19 cellular contexts compared by ENCODE assay signal in the genomic region with DNA sequence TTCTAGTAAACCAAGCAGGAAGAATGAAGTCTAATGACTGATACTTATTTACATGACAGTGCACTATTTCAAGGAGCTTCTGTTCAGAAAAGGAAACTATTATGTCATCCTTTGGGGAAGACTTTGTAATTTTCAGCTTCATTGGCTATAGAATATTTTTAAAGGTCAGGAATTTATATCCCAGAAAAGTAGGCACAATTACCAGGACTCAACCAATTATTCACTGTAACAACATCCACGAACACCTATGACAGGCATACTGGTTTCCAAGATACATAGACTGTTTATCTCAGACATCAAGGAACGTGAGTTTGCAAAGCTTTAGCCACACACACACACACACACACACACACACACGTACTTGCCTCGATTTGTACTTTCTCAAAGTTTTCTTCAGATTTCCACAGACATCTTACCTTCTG. TPM values are rescaled to one million over a fixed set of nuclear protein-coding genes. Genes with fewer than 3 reads are reported as not detected.
"Had no signal": no experiment of that assay in that cellular context is flagged by ENCODE, and none has a peak within 500 bp of the region (broad histone marks: within the 10 kb centered on the region; RNA-seq: fewer than 3 reads in every experiment).

No MANE protein-coding gene starts in this region.

- H3K4me3 Mint-ChIP-seq: activated CD4-positive, alpha-beta memory T cell treated with anti-CD3 and anti-CD28 coated beads for 36 hours; activated naive CD8-positive, alpha-beta T cell treated with anti-CD3 and anti-CD28 coated beads, Interleukin-2, amount 10 ng/mL, durations not matched to agents 7 days and 5 days; endodermal cell; naive thymus-derived CD4-positive, alpha-beta T cell; T-helper 2 cell treated with Interferon-gamma antibody and Interleukin-4, amounts not matched to agents 5 μg/mL and 100 μg/mL, for 36 hours had no signal

- ATAC-seq: esophagus mucosa; naive thymus-derived CD4-positive, alpha-beta T cell had no signal

- DNase-seq: activated CD4-positive, alpha-beta memory T cell treated with anti-CD3 and anti-CD28 coated beads for 36 hours; activated naive CD8-positive, alpha-beta T cell treated with anti-CD3 and anti-CD28 coated beads, Interleukin-2, amount 10 ng/mL, durations not matched to agents 7 days and 5 days; activated T-cell treated with anti-CD3 and anti-CD28 coated beads, Interleukin-2, amount 50 U/mL, for 48 hours; anterior cingulate cortex; cerebellar nuclear complex; endodermal cell; immature natural killer cell; mammary epithelial cell; naive thymus-derived CD4-positive, alpha-beta T cell; occipital lobe; stimulated activated CD4-positive, alpha-beta T cell treated with anti-CD3 and anti-CD28 coated beads, Interleukin-2, amount 100 ng/mL, for 48 hours; stimulated activated naive CD4-positive, alpha-beta T cell treated with Interleukin-2 at 50 U/mL for 16 hours; trophoblast cell had no signal

- H3K9me3 Mint-ChIP-seq: activated CD4-positive, alpha-beta memory T cell treated with anti-CD3 and anti-CD28 coated beads for 36 hours; activated naive CD8-positive, alpha-beta T cell treated with anti-CD3 and anti-CD28 coated beads, Interleukin-2, amount 10 ng/mL, durations not matched to agents 7 days and 5 days; endodermal cell; immature natural killer cell; naive thymus-derived CD4-positive, alpha-beta T cell; T-helper 2 cell treated with Interferon-gamma antibody and Interleukin-4, amounts not matched to agents 5 μg/mL and 100 μg/mL, for 36 hours had no signal

- H3K27ac Mint-ChIP-seq: activated CD4-positive, alpha-beta memory T cell treated with anti-CD3 and anti-CD28 coated beads for 36 hours; activated naive CD8-positive, alpha-beta T cell treated with anti-CD3 and anti-CD28 coated beads, Interleukin-2, amount 10 ng/mL, durations not matched to agents 7 days and 5 days; endodermal cell; naive thymus-derived CD4-positive, alpha-beta T cell had no signal

- H3K36me3 Mint-ChIP-seq: activated CD4-positive, alpha-beta memory T cell treated with anti-CD3 and anti-CD28 coated beads for 36 hours; activated naive CD8-positive, alpha-beta T cell treated with anti-CD3 and anti-CD28 coated beads, Interleukin-2, amount 10 ng/mL, durations not matched to agents 7 days and 5 days; immature natural killer cell had no signal

- H3K27ac ChIP-seq: VCaP had no signal

RNA-seq across cellular contexts. Expression of a gene that starts 23.2 kb away (rescaled TPM):
- total RNA-seq: activated CD4-positive, alpha-beta memory T cell treated with anti-CD3 and anti-CD28 coated beads for 36 hours; activated naive CD8-positive, alpha-beta T cell treated with anti-CD3 and anti-CD28 coated beads, Interleukin-2, amount 10 ng/mL, durations not matched to agents 7 days and 5 days; dermis microvascular lymphatic vessel endothelial cell; endodermal cell; esophagus mucosa; mammary epithelial cell; mononuclear cell; naive thymus-derived CD4-positive, alpha-beta T cell; occipital lobe; pulmonary artery endothelial cell had no signal
- polyA plus RNA-seq: immature natural killer cell; mammary epithelial cell; naive thymus-derived CD4-positive, alpha-beta T cell had no signal

RNA-seq across cellular contexts. Expression of a gene that starts 27.2 kb away (rescaled TPM):
- total RNA-seq: activated CD4-positive, alpha-beta memory T cell treated with anti-CD3 and anti-CD28 coated beads for 36 hours; activated naive CD8-positive, alpha-beta T cell treated with anti-CD3 and anti-CD28 coated beads, Interleukin-2, amount 10 ng/mL, durations not matched to agents 7 days and 5 days; dermis microvascular lymphatic vessel endothelial cell; endodermal cell; esophagus mucosa; mammary epithelial cell; mononuclear cell; naive thymus-derived CD4-positive, alpha-beta T cell; occipital lobe; pulmonary artery endothelial cell had no signal
- polyA plus RNA-seq: immature natural killer cell; mammary epithelial cell; naive thymus-derived CD4-positive, alpha-beta T cell had no signal

RNA-seq across cellular contexts. Expression of a gene that starts 30.5 kb away (rescaled TPM):
- total RNA-seq: activated CD4-positive, alpha-beta memory T cell treated with anti-CD3 and anti-CD28 coated beads for 36 hours; activated naive CD8-positive, alpha-beta T cell treated with anti-CD3 and anti-CD28 coated beads, Interleukin-2, amount 10 ng/mL, durations not matched to agents 7 days and 5 days; dermis microvascular lymphatic vessel endothelial cell; endodermal cell; esophagus mucosa; mammary epithelial cell; mononuclear cell; naive thymus-derived CD4-positive, alpha-beta T cell; occipital lobe; pulmonary artery endothelial cell had no signal
- polyA plus RNA-seq: immature natural killer cell; mammary epithelial cell; naive thymus-derived CD4-positive, alpha-beta T cell had no signal

RNA-seq across cellular contexts. Expression of a gene that starts 57.5 kb away (rescaled TPM):
- total RNA-seq: activated CD4-positive, alpha-beta memory T cell treated with anti-CD3 and anti-CD28 coated beads for 36 hours; activated naive CD8-positive, alpha-beta T cell treated with anti-CD3 and anti-CD28 coated beads, Interleukin-2, amount 10 ng/mL, durations not matched to agents 7 days and 5 days; dermis microvascular lymphatic vessel endothelial cell; endodermal cell; esophagus mucosa; mammary epithelial cell; mononuclear cell; naive thymus-derived CD4-positive, alpha-beta T cell; occipital lobe; pulmonary artery endothelial cell had no signal
- polyA plus RNA-seq: immature natural killer cell; mammary epithelial cell; naive thymus-derived CD4-positive, alpha-beta T cell had no signal
